In genomic region chr18:45540146-45540545, GRCh38 we compare ENCODE assay signal across 21 cellular contexts.
A peak's percentile ranks its signal among the peaks of the same experiment; 100 is the strongest.
DNase-seq lines count a peak whose midpoint lies in the region; ATAC-seq and TF ChIP-seq lines count a peak whose summit lies in the region.
"Had no signal": no experiment of that assay in that cellular context is flagged by ENCODE, and none has a peak within 500 bp of the region (broad histone marks: within the 10 kb centered on the region; RNA-seq: fewer than 3 reads in every experiment).

No MANE protein-coding gene starts in this region.

- H3K27me3 ChIP-seq in ascending aorta, result no peaks in the 10 kb centered on the region
- H3K27me3 ChIP-seq: MG63 had no signal

- TF ChIP-seq CTCF in ascending aorta (IDR thresholded peaks at IDR 0.05) (no peak), neural crest cell (conservative IDR thresholded peaks at IDR 0.05) (no peak)

- H3K4me1 Mint-ChIP-seq in neural crest cell, result no peaks in the 10 kb centered on the region
- H3K4me1 Mint-ChIP-seq: B cell; CD4-positive, CD25-positive, alpha-beta regulatory T cell had no signal

- peaks cover 3 to 10% of the 10 kb centered on the region in 2 donors for H3K4me1 ChIP-seq in ascending aorta

- no peaks in the 10 kb centered on the region for H3K36me3 ChIP-seq in ascending aorta
- H3K36me3 ChIP-seq: MG63 had no signal

- peak overlapping the region; percentile 50 for H3K27ac Mint-ChIP-seq in neural crest cell (ENCODE audit: unreplicated experiment)
- H3K27ac Mint-ChIP-seq: B cell; CD4-positive, CD25-positive, alpha-beta regulatory T cell had no signal

- no peak for ATAC-seq in GM18907 (IDR thresholded peaks at IDR 0.05; ENCODE audit: unreplicated experiment)
- ATAC-seq: Panc1 had no signal

- peaks cover 4 to 11% of the 10 kb centered on the region in 2 donors for H3K9me3 ChIP-seq in ascending aorta
- H3K9me3 ChIP-seq: Caco-2, MG63 had no signal

- H3K4me3 Mint-ChIP-seq in neural crest cell, result no peak overlapping the region
- H3K4me3 Mint-ChIP-seq: B cell; CD4-positive, CD25-positive, alpha-beta regulatory T cell had no signal

- H3K36me3 Mint-ChIP-seq in neural crest cell (ENCODE audit: low read depth), result no peaks in the 10 kb centered on the region
- H3K36me3 Mint-ChIP-seq: CD4-positive, CD25-positive, alpha-beta regulatory T cell had no signal

- H3K27me3 Mint-ChIP-seq in neural crest cell (ENCODE audit: low read depth), result no peaks in the 10 kb centered on the region

- intact Hi-C loops in ascending aorta (cut with DNase I), result no loop called here

- H3K27ac ChIP-seq in ascending aorta, result peak overlapping the region; percentile 18 to 60
- H3K27ac ChIP-seq: GM23248 had no signal

- no peak overlapping the region for H3K4me3 ChIP-seq in ascending aorta
- H3K4me3 ChIP-seq: GM23248, MG63 had no signal

- DNase-seq in ascending aorta (ENCODE audit: low spot score in 2 of 2), result no peak
- peak; percentile 85 for DNase-seq in islet precursor cell
- no peak for DNase-seq in neural crest cell (ENCODE audit: low read depth, low spot score)
- DNase-seq in DMS53 (lab: John Stamatoyannopoulos, UW), result no peak
- DNase-seq in NCI-H1694 (lab: John Stamatoyannopoulos, UW), result no peak
- DNase-seq in Ammon's horn (ENCODE audit: low spot score), result no peak
- DNase-seq: ACHN; Caco-2; CD4-positive, CD25-positive, alpha-beta regulatory T cell; GM23248; IMR-90; Karpas-422; MG63; NCI-H1092; NCI-H146; NCI-H2081 treated with DMSO at 0.1 percent for 48 hours; NCI-H510A; NCI-H82 had no signal

- H3K9me3 Mint-ChIP-seq in neural crest cell, result peaks cover 3% of the 10 kb centered on the region
